23 cellular contexts compared by ENCODE assay signal in the genomic region with DNA sequence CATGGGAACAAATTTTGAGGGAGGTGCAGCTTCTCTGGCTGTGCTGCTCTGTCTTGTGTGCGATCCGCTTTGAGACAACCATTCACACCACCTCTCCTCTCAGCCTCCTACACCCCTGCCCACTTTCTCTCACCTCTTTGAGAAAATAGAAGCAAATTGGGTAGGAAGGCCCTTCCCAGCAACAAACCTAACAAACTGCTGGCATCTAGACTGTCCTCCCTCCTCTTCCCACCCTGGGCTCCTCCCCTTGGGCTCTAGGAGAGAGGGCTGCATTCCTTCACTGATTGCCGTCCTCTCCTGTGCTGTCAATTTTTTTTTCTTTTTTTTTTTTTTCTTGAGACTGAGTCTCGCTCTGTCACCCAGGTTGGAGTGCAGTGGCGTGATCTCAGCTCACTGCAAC. TPM values are rescaled to one million over a fixed set of nuclear protein-coding genes. Genes with fewer than 3 reads are reported as not detected.
A peak's percentile ranks its signal among the peaks of the same experiment; 100 is the strongest.
DNase-seq lines count a peak whose midpoint lies in the region; ATAC-seq, FAIRE-seq and TF ChIP-seq lines count a peak whose summit lies in the region.
"Had no signal": no experiment of that assay in that cellular context is flagged by ENCODE, and none has a peak within 500 bp of the region (broad histone marks: within the 10 kb centered on the region; RNA-seq: fewer than 3 reads in every experiment).

No MANE protein-coding gene starts in this region.

- no peak for TF ChIP-seq EP300 in esophagus muscularis mucosa (IDR thresholded peaks at IDR 0.05)

- H3K4me1 ChIP-seq in right atrium auricular region (no peaks in the 10 kb centered on the region), esophagus muscularis mucosa (peaks cover 0 to 41% (median 23%) of the 10 kb centered on the region in 4 donors), vagina (peaks cover 18% of the 10 kb centered on the region)
- H3K4me1 ChIP-seq: SJCRH30 had no signal

- no peaks in the 10 kb centered on the region for H3K27me3 ChIP-seq in right atrium auricular region
- no peaks in the 10 kb centered on the region for H3K27me3 ChIP-seq in esophagus muscularis mucosa
- H3K27me3 ChIP-seq in vagina: no peaks in the 10 kb centered on the region
- H3K27me3 ChIP-seq: SJCRH30 had no signal

- H3K27ac Mint-ChIP-seq in naive thymus-derived CD8-positive, alpha-beta T cell: peak overlapping the region in 7 of 10 donors; percentile 11 to 88 (median 63)
- no peak overlapping the region for H3K27ac Mint-ChIP-seq in natural killer cell treated with Interleukin-12 subunit alpha and Interleukin-12 subunit beta and Interleukin-15 and Interleukin-18, amount 100 ng/mL, for 72 hours
- H3K27ac Mint-ChIP-seq: stimulated activated effector memory CD8-positive, alpha-beta T cell treated with anti-CD3 and anti-CD28 coated beads, Interleukin-12 subunit alpha, Interleukin-12 subunit beta, amount 100 ng/mL, for 72 hours had no signal

- no peak overlapping the region for H3K4me3 Mint-ChIP-seq in naive thymus-derived CD8-positive, alpha-beta T cell
- H3K4me3 Mint-ChIP-seq in natural killer cell treated with Interleukin-12 subunit alpha and Interleukin-12 subunit beta and Interleukin-15 and Interleukin-18, amount 100 ng/mL, for 72 hours: no peak overlapping the region
- H3K4me3 Mint-ChIP-seq: CD8-positive, alpha-beta T cell; stimulated activated effector memory CD8-positive, alpha-beta T cell treated with anti-CD3 and anti-CD28 coated beads, Interleukin-12 subunit alpha, Interleukin-12 subunit beta, amount 100 ng/mL, for 72 hours had no signal

- ATAC-seq in left ventricle myocardium superior: peak; percentile 17
- no peak for ATAC-seq in naive thymus-derived CD8-positive, alpha-beta T cell
- ATAC-seq in natural killer cell treated with Interleukin-12 subunit alpha and Interleukin-12 subunit beta and Interleukin-15 and Interleukin-18, amount 100 ng/mL, for 72 hours: no peak
- ATAC-seq: activated CD4-positive, CD25-positive, alpha-beta regulatory T cell treated with anti-CD3 and anti-CD28 coated beads, Interleukin-2, amount 50 U/mL, for 24 hours; CD8-positive, alpha-beta T cell had no signal

- no peaks in the 10 kb centered on the region for H3K27me3 Mint-ChIP-seq in naive thymus-derived CD8-positive, alpha-beta T cell
- no peaks in the 10 kb centered on the region for H3K27me3 Mint-ChIP-seq in natural killer cell treated with Interleukin-12 subunit alpha and Interleukin-12 subunit beta and Interleukin-15 and Interleukin-18, amount 100 ng/mL, for 72 hours
- H3K27me3 Mint-ChIP-seq: naive B cell had no signal

- H3K9me3 ChIP-seq in right atrium auricular region: no peaks in the 10 kb centered on the region
- no peaks in the 10 kb centered on the region for H3K9me3 ChIP-seq in esophagus muscularis mucosa
- H3K9me3 ChIP-seq in vagina: no peaks in the 10 kb centered on the region
- H3K9me3 ChIP-seq: SJCRH30 had no signal

- H3K9me3 Mint-ChIP-seq in naive thymus-derived CD8-positive, alpha-beta T cell: no peaks in the 10 kb centered on the region
- no peaks in the 10 kb centered on the region for H3K9me3 Mint-ChIP-seq in natural killer cell treated with Interleukin-12 subunit alpha and Interleukin-12 subunit beta and Interleukin-15 and Interleukin-18, amount 100 ng/mL, for 72 hours
- H3K9me3 Mint-ChIP-seq: CD8-positive, alpha-beta T cell; naive B cell; stimulated activated effector memory CD8-positive, alpha-beta T cell treated with anti-CD3 and anti-CD28 coated beads, Interleukin-12 subunit alpha, Interleukin-12 subunit beta, amount 100 ng/mL, for 72 hours had no signal

- POLR2A ChIA-PET in naive thymus-derived CD8-positive, alpha-beta T cell (lab: Charles Lee): interaction anchor here (0.6 to 8.1 kb wide), 11 partner anchors 14 to 827 kb away, joined by 3 to 102 read pairs (median 8); a partner anchor contains a TSS

- peaks cover 6 to 10% (median 8%) of the 10 kb centered on the region in 4 donors for H3K4me1 Mint-ChIP-seq in naive thymus-derived CD8-positive, alpha-beta T cell
- peaks cover 0 to 10% of the 10 kb centered on the region in 2 donors for H3K4me1 Mint-ChIP-seq in natural killer cell treated with Interleukin-12 subunit alpha and Interleukin-12 subunit beta and Interleukin-15 and Interleukin-18, amount 100 ng/mL, for 72 hours (ENCODE audit: low read depth in 2 of 2)

- intact Hi-C loops in left ventricle myocardium superior (cut with micrococcal nuclease): no loop called here
- intact Hi-C loops in esophagus muscularis mucosa (cut with DNase I): loop anchor here (2.0 kb wide), 1 partner anchor 149 kb away; no protein-coding TSS in a partner anchor
- intact Hi-C loops in vagina (cut with DNase I): no loop called here

- FAIRE-seq in frontal cortex (lab: Jason Lieb, UNC): no peak
- FAIRE-seq: colon, urothelium cell line had no signal

- H3K36me3 ChIP-seq in right atrium auricular region: peaks cover 32% of the 10 kb centered on the region
- H3K36me3 ChIP-seq in esophagus muscularis mucosa: peaks cover 27 to 41% (median 39%) of the 10 kb centered on the region in 4 donors
- peaks cover 0 to 38% of the 10 kb centered on the region in 2 donors for H3K36me3 ChIP-seq in vagina
- H3K36me3 ChIP-seq: SJCRH30 had no signal

- H3K27ac ChIP-seq in right atrium auricular region (no peak overlapping the region), esophagus muscularis mucosa (replicated peaks in 1 of 4) (peak overlapping the region; percentile 14 to 60 (median 38)), vagina (peak overlapping the region; percentile 50)
- H3K27ac ChIP-seq: SJCRH30 had no signal

- 52% methylated on average over 5 of the region's 5 CpGs for WGBS in esophagus muscularis mucosa

- H3K4me3 ChIP-seq in right atrium auricular region: no peak overlapping the region
- no peak overlapping the region for H3K4me3 ChIP-seq in esophagus muscularis mucosa
- no peak overlapping the region for H3K4me3 ChIP-seq in vagina
- H3K4me3 ChIP-seq: SJCRH30 had no signal

- DNase-seq in left ventricle myocardium superior: no peak
- no peak for DNase-seq in right atrium auricular region (ENCODE audit: low spot score)
- DNase-seq in esophagus muscularis mucosa (ENCODE audit: extremely low spot score): no peak
- no peak for DNase-seq in naive thymus-derived CD8-positive, alpha-beta T cell
- DNase-seq in vagina (ENCODE audit: extremely low spot score in 2 of 2): no peak
- no peak for DNase-seq in frontal cortex (ENCODE audit: low spot score in 2 of 2)
- no peak for DNase-seq in natural killer cell treated with Interleukin-12 subunit alpha and Interleukin-12 subunit beta and Interleukin-15 and Interleukin-18, amount 100 ng/mL, for 72 hours (ENCODE audit: low spot score)
- no peak for DNase-seq in NCI-H82 treated with DMSO at 0.1 percent for 48 hours (lab: John Stamatoyannopoulos, UW; ENCODE audit: unreplicated experiment)
- DNase-seq: ACHN; activated gamma-delta T cell treated with Interleukin-2 at 50 U/mL for 16 hours; aorta; CD8-positive, alpha-beta T cell; DND-41; MM.1S; naive B cell; NCI-H2029; NCI-H510A treated with DMSO at 0.1 percent for 48 hours; SJCRH30; stimulated activated CD4-positive, alpha-beta T cell treated with anti-CD3 and anti-CD28 coated beads, Interleukin-12 subunit alpha, Interleukin-12 subunit beta, amount 100 ng/mL, for 4 hours had no signal

- H3K36me3 Mint-ChIP-seq in naive thymus-derived CD8-positive, alpha-beta T cell: peaks cover 0 to 41% (median 5%) of the 10 kb centered on the region in 3 donors
- no peaks in the 10 kb centered on the region for H3K36me3 Mint-ChIP-seq in natural killer cell treated with Interleukin-12 subunit alpha and Interleukin-12 subunit beta and Interleukin-15 and Interleukin-18, amount 100 ng/mL, for 72 hours

- TF ChIP-seq POLR2A in esophagus muscularis mucosa (IDR thresholded peaks at IDR 0.05; ENCODE audit: low read depth): no peak
- TF ChIP-seq POLR2A in vagina (IDR thresholded peaks at IDR 0.05): no peak

- TF ChIP-seq CTCF in right atrium auricular region (IDR thresholded peaks at IDR 0.05): no peak
- TF ChIP-seq CTCF in esophagus muscularis mucosa (IDR thresholded peaks at IDR 0.05): no peak
- TF ChIP-seq CTCF in vagina (IDR thresholded peaks at IDR 0.05): no peak

RNA-seq across cellular contexts. Expression of a gene that starts 13.5 kb away (rescaled TPM):
- total RNA-seq in left ventricle myocardium superior (65.8 TPM), right atrium auricular region (100 to 1,000 TPM; 135 to 138 TPM), esophagus muscularis mucosa (100 to 1,000 TPM; 105 to 178 (median 141) TPM), vagina (89.4 TPM), frontal cortex (53.4 TPM)
- total RNA-seq in naive thymus-derived CD8-positive, alpha-beta T cell: 10 to 100 TPM; 73.7 to 74.5 TPM
- 10 to 100 TPM; 79.6 to 95.7 (median 91.3) TPM for polyA plus RNA-seq in naive thymus-derived CD8-positive, alpha-beta T cell
- 10 to 100 TPM; 60.1 to 62.9 TPM for total RNA-seq in natural killer cell treated with Interleukin-12 subunit alpha and Interleukin-12 subunit beta and Interleukin-15 and Interleukin-18, amount 100 ng/mL, for 72 hours

RNA-seq across cellular contexts. Expression of a gene that starts 29.2 kb away (rescaled TPM):
- total RNA-seq in left ventricle myocardium superior: 47.0 TPM
- 10 to 100 TPM; 44.4 to 77.9 TPM for total RNA-seq in right atrium auricular region
- 100 to 1,000 TPM; 101 to 156 (median 123) TPM for total RNA-seq in esophagus muscularis mucosa
- total RNA-seq in naive thymus-derived CD8-positive, alpha-beta T cell: 100 to 1,000 TPM; 123 to 132 TPM
- polyA plus RNA-seq in naive thymus-derived CD8-positive, alpha-beta T cell: 100 to 1,000 TPM; 120 to 160 (median 134) TPM
- 111 TPM for total RNA-seq in vagina
- 4.5 TPM for total RNA-seq in frontal cortex
- 100 to 1,000 TPM in 1 of 2 donors, 10 to 100 TPM in 1; 86.1 to 180 TPM for total RNA-seq in natural killer cell treated with Interleukin-12 subunit alpha and Interleukin-12 subunit beta and Interleukin-15 and Interleukin-18, amount 100 ng/mL, for 72 hours

RNA-seq across cellular contexts. Expression of a gene that starts 33.6 kb away (rescaled TPM):
- total RNA-seq in left ventricle myocardium superior (16.2 TPM), right atrium auricular region (10 to 100 TPM; 23.5 to 27.3 TPM), esophagus muscularis mucosa (10 to 100 TPM; 20.9 to 26.9 (median 26.5) TPM), vagina (23.6 TPM), frontal cortex (11.8 TPM)
- 10 to 100 TPM; 31.3 to 35.9 TPM for total RNA-seq in naive thymus-derived CD8-positive, alpha-beta T cell
- 10 to 100 TPM; 51.4 to 57.5 (median 55.5) TPM for polyA plus RNA-seq in naive thymus-derived CD8-positive, alpha-beta T cell
- 10 to 100 TPM; 20.5 to 36.1 TPM for total RNA-seq in natural killer cell treated with Interleukin-12 subunit alpha and Interleukin-12 subunit beta and Interleukin-15 and Interleukin-18, amount 100 ng/mL, for 72 hours

RNA-seq across cellular contexts. Expression of a gene that starts 37.5 kb away (rescaled TPM):
- 3.1 TPM for total RNA-seq in left ventricle myocardium superior
- total RNA-seq in right atrium auricular region: under 1 TPM; 0.51 to 0.52 TPM
- total RNA-seq in esophagus muscularis mucosa: 10 to 100 TPM in 1 of 4 donors, 1 to 10 TPM in 3; 3.6 to 11.2 (median 6.7) TPM
- 1 to 10 TPM; 1.5 to 1.6 TPM for total RNA-seq in naive thymus-derived CD8-positive, alpha-beta T cell
- under 1 TPM in 2 of 3 donors, not detected in 1; 0.14 to 0.21 TPM for polyA plus RNA-seq in naive thymus-derived CD8-positive, alpha-beta T cell
- 20.4 TPM for total RNA-seq in vagina
- total RNA-seq in frontal cortex: 15.9 TPM
- 1 to 10 TPM in 1 of 2 donors, under 1 TPM in 1; 0.98 to 2.8 TPM for total RNA-seq in natural killer cell treated with Interleukin-12 subunit alpha and Interleukin-12 subunit beta and Interleukin-15 and Interleukin-18, amount 100 ng/mL, for 72 hours

RNA-seq across cellular contexts. Expression of a gene that starts 43.2 kb away (rescaled TPM):
- total RNA-seq in left ventricle myocardium superior (101 TPM), right atrium auricular region (10 to 100 TPM; 33.0 to 86.6 TPM), esophagus muscularis mucosa (100 to 1,000 TPM; 120 to 284 (median 158) TPM), vagina (87.7 TPM), frontal cortex (373 TPM)
- total RNA-seq in naive thymus-derived CD8-positive, alpha-beta T cell: 100 to 1,000 TPM; 278 to 282 TPM
- 10 to 100 TPM; 50.3 to 74.6 (median 58.8) TPM for polyA plus RNA-seq in naive thymus-derived CD8-positive, alpha-beta T cell
- 100 to 1,000 TPM; 241 to 424 TPM for total RNA-seq in natural killer cell treated with Interleukin-12 subunit alpha and Interleukin-12 subunit beta and Interleukin-15 and Interleukin-18, amount 100 ng/mL, for 72 hours

Comparison
In these comparisons a context has a peak if more than half of its experiments do, and no peak if none do; other contexts are left out.
1. H3K27ac ChIP-seq: peak in esophagus muscularis mucosa (4 of 4) and vagina (single experiment); none in right atrium auricular region (0 of 2).
2. H3K27ac Mint-ChIP-seq: peak in naive thymus-derived CD8-positive, alpha-beta T cell (7 of 10); none in natural killer cell treated with Interleukin-12 subunit alpha and Interleukin-12 subunit beta and Interleukin-15 and Interleukin-18, amount 100 ng/mL, for 72 hours (0 of 2).